ENCODE assay signal across 9 cellular contexts in the genomic region with DNA sequence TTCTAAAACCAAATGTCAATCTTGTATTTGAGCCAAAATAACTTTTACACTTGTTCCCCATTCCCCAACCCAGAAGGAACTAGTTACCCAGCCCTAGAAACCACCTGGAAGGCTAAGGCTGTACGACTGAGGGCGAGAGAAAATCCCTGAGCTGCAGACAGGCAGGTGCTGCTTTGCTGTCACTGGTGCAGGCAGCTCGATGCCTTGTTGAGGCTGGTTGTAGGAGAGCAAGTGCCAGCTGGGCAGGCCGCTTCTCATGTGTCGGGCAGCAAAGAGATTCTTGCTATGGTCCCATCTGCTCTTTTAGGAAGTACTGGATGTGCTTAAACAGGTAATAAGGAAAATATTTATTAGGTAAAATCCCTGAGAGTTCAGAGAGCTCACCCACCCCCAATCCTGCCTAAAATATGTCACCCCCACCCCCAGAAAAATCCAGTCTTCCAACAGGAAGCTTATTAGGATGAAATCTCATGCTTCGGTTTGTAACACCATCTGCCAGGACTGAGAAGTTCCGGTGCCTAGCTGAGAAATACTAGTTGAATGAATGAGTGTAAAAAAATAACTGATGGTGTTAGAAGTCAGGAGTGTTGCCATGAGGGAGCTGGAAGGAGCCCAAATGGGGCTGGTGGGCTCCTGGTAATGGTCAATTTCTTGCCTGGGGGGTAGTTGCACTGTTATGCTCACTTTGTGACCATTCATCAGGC.
DNase-seq lines count a peak whose midpoint lies in the region; ATAC-seq lines count a peak whose summit lies in the region.
"Had no signal": no experiment of that assay in that cellular context is flagged by ENCODE, and none has a peak within 500 bp of the region (broad histone marks: within the 10 kb centered on the region; RNA-seq: fewer than 3 reads in every experiment).

No MANE protein-coding gene starts in this region.

- H3K9ac ChIP-seq in adipocyte (ENCODE audit: low read length) (peak overlapping the region; percentile 2), trophoblast cell (ENCODE audit: low read length) (no peak overlapping the region)

- no peak overlapping the region for H3K27ac Mint-ChIP-seq in stimulated activated naive CD8-positive, alpha-beta T cell treated with anti-CD3 and anti-CD28 coated beads, Interleukin-15, amount 100 ng/mL, for 72 hours

- no peak overlapping the region for H3K4me2 ChIP-seq in trophoblast cell (ENCODE audit: low read length)

- DNase-seq in adipocyte (ENCODE audit: low read depth) (no peak), trophoblast cell (no peak), GDM1 (lab: John Stamatoyannopoulos, UW) (no peak), RPMI8226 (no peak), middle frontal gyrus (ENCODE audit: extremely low spot score, low spot score) (no peak)
- DNase-seq in stimulated activated naive CD8-positive, alpha-beta T cell treated with anti-CD3 and anti-CD28 coated beads, Interleukin-15, amount 100 ng/mL, for 72 hours = no peak
- DNase-seq: naive B cell had no signal

- H2BK12ac ChIP-seq in trophoblast cell (ENCODE audit: low read length) = peak overlapping the region; percentile 48

- no peak overlapping the region for H3K18ac ChIP-seq in trophoblast cell (ENCODE audit: low read length)

- no peaks in the 10 kb centered on the region for H3K79me2 ChIP-seq in trophoblast cell (ENCODE audit: control insufficient read depth, insufficient read depth, low read length, poor library complexity)

- H3K14ac ChIP-seq in trophoblast cell (ENCODE audit: low read length) = no peak overlapping the region

- no peaks in the 10 kb centered on the region for H3K9me3 Mint-ChIP-seq in stimulated activated naive CD8-positive, alpha-beta T cell treated with anti-CD3 and anti-CD28 coated beads, Interleukin-15, amount 100 ng/mL, for 72 hours
- H3K9me3 Mint-ChIP-seq: naive B cell had no signal

- peaks cover 37% of the 10 kb centered on the region for H3K4me1 ChIP-seq in adipocyte (ENCODE audit: control insufficient read depth, insufficient read depth, low read length)
- H3K4me1 ChIP-seq in trophoblast cell (ENCODE audit: control insufficient read depth in 1 of 2, insufficient read depth in 2 of 2, low read length in 2 of 2) = peaks cover 14 to 21% of the 10 kb centered on the region in 2 experiments

- H3K36me3 ChIP-seq in adipocyte (ENCODE audit: control insufficient read depth, insufficient read depth, low read length, severe bottlenecking) = peaks cover 47% of the 10 kb centered on the region
- peaks cover 19 to 31% of the 10 kb centered on the region in 2 experiments for H3K36me3 ChIP-seq in trophoblast cell (ENCODE audit: control insufficient read depth in 1 of 2, insufficient read depth in 2 of 2, low read length in 2 of 2)

- no peak overlapping the region for H3K4me3 Mint-ChIP-seq in stimulated activated naive CD8-positive, alpha-beta T cell treated with anti-CD3 and anti-CD28 coated beads, Interleukin-15, amount 100 ng/mL, for 72 hours

- no peak overlapping the region for H4K8ac ChIP-seq in trophoblast cell (ENCODE audit: low read depth, low read length)

- peak; percentile 3 for ATAC-seq in HG02623 (IDR thresholded peaks at IDR 0.05; ENCODE audit: unreplicated experiment)
- ATAC-seq in stimulated activated naive CD8-positive, alpha-beta T cell treated with anti-CD3 and anti-CD28 coated beads, Interleukin-15, amount 100 ng/mL, for 72 hours = no peak

- no CpG with 5 or more reads among the region's 7 CpGs for WGBS in trophoblast cell (ENCODE audit: extremely low coverage, insufficient coverage, insufficient read length)

- H3K23ac ChIP-seq in trophoblast cell (ENCODE audit: low read length) = no peak overlapping the region

- H2BK120ac ChIP-seq in trophoblast cell (ENCODE audit: insufficient read depth, low read length, poor library complexity) = peak overlapping the region; percentile 48

- H3K27me3 ChIP-seq in adipocyte (replicated peaks; ENCODE audit: control insufficient read depth, insufficient read depth, low read length) (no peaks in the 10 kb centered on the region), trophoblast cell (ENCODE audit: insufficient read depth, low read length) (no peaks in the 10 kb centered on the region)

- H2AFZ ChIP-seq in trophoblast cell (ENCODE audit: insufficient read depth, low read length, poor library complexity) = no peak overlapping the region

- H2AK5ac ChIP-seq in trophoblast cell (ENCODE audit: low read length) = peak overlapping the region; percentile 65

- peak overlapping the region; percentile 52 for H4K91ac ChIP-seq in trophoblast cell (ENCODE audit: low read depth, low read length)

- no peak overlapping the region for H4K12ac ChIP-seq in trophoblast cell (ENCODE audit: low read depth, low read length)

- peaks cover 20% of the 10 kb centered on the region for H3K79me1 ChIP-seq in trophoblast cell (ENCODE audit: low read length)

- H3K9me3 ChIP-seq in adipocyte (ENCODE audit: control insufficient read depth, low read length) (no peaks in the 10 kb centered on the region), trophoblast cell (ENCODE audit: insufficient read depth, low read depth, low read length) (no peaks in the 10 kb centered on the region)

- H3K4ac ChIP-seq in trophoblast cell (ENCODE audit: low read depth, low read length) = no peak overlapping the region

- no peaks in the 10 kb centered on the region for H3K27me3 Mint-ChIP-seq in stimulated activated naive CD8-positive, alpha-beta T cell treated with anti-CD3 and anti-CD28 coated beads, Interleukin-15, amount 100 ng/mL, for 72 hours
- H3K27me3 Mint-ChIP-seq: naive B cell had no signal

- H2BK5ac ChIP-seq in trophoblast cell (ENCODE audit: low read depth, low read length, poor library complexity) = peak overlapping the region; percentile 36

- H3K4me3 ChIP-seq in GM08714 (ENCODE audit: low read length) = peak overlapping the region; percentile 46; the same call in 1 of the 2 replicates
- H3K4me3 ChIP-seq in adipocyte (ENCODE audit: low read length) = no peak overlapping the region
- peak overlapping the region; percentile 4 for H3K4me3 ChIP-seq in trophoblast cell (ENCODE audit: low read depth, low read length)

- H3K4me1 Mint-ChIP-seq in stimulated activated naive CD8-positive, alpha-beta T cell treated with anti-CD3 and anti-CD28 coated beads, Interleukin-15, amount 100 ng/mL, for 72 hours = peaks cover 49% of the 10 kb centered on the region

- H3K27ac ChIP-seq in trophoblast cell (ENCODE audit: low read depth, low read length) = peak overlapping the region; percentile 86
